Comparison of ENCODE assay signal across 7 cellular contexts in genomic region chr10:80196270-80196949, GRCh38. TPM values are rescaled to one million over a fixed set of nuclear protein-coding genes. Genes with fewer than 3 reads are reported as not detected.
DNase-seq lines count a peak whose midpoint lies in the region; ATAC-seq, FAIRE-seq and TF ChIP-seq lines count a peak whose summit lies in the region.

No MANE protein-coding gene starts in this region.

- peaks cover 0 to 4% (median 0%) of the 10 kb centered on the region in 3 donors for H3K9me3 Mint-ChIP-seq in T-cell

- peaks cover 15% of the 10 kb centered on the region for H3K36me3 Mint-ChIP-seq in T-cell

- H3K9me3 ChIP-seq in GM12878 (replicated peaks; ENCODE audit: control insufficient read depth, insufficient read depth, low read length) = peaks cover 4% of the 10 kb centered on the region
- H3K9me3 ChIP-seq in stomach = no peaks in the 10 kb centered on the region

- H3K27me3 ChIP-seq in GM12878 (replicated peaks in 1 of 2; ENCODE audit: control insufficient read depth in 2 of 2, insufficient read depth in 2 of 2, low read length in 1 of 2) (no peaks in the 10 kb centered on the region), stomach (no peaks in the 10 kb centered on the region)

- H3K36me3 ChIP-seq in GM12878 (ENCODE audit: control insufficient read depth in 2 of 2, insufficient read depth in 2 of 2, low read length in 1 of 2) (peaks cover 0 to 6% of the 10 kb centered on the region in 2 experiments; a peak in 3 of 4 replicates), stomach (peaks cover 0 to 26% (median 7%) of the 10 kb centered on the region in 4 donors)

- intact Hi-C loops in GM12878 (cut with micrococcal nuclease; ENCODE audit: unreplicated experiment) (no loop called here), stomach (cut with DNase I; ENCODE audit: low total_unique reads) (no loop called here)

- H4K20me1 ChIP-seq in GM12878 (ENCODE audit: control insufficient read depth, insufficient read depth) = no peaks in the 10 kb centered on the region

- SMC1A ChIA-PET in GM12878 (lab: Charles Lee; ENCODE audit: uncharacterized antibody, unreplicated experiment) = interaction anchor here (0.6 to 2.1 kb wide), 4 partner anchors 9 to 52 kb away, joined by 3 to 22 read pairs (median 6); no protein-coding TSS in a partner anchor

- peak overlapping the region; percentile 42 to 75 (median 57) for H3K4me3 Mint-ChIP-seq in T-cell

- peak overlapping the region; percentile 61 for H3K9ac ChIP-seq in GM12878 (ENCODE audit: control insufficient read depth, insufficient read depth, low read length)

- POLR2A ChIA-PET in T-cell (lab: Charles Lee) = interaction anchor here (0.5 to 0.6 kb wide), 4 partner anchors 15 to 663 kb away, joined by 3 to 5 read pairs (median 4); no protein-coding TSS in a partner anchor
- POLR2A ChIA-PET in GM12878 (lab: Charles Lee) = interaction anchor here (0.7 to 2.0 kb wide), 2 partner anchors 9 kb away, joined by 3 to 17 read pairs; partner anchors contain the start of gene ANXA11

- FAIRE-seq in GM19239 (lab: Jason Lieb, UNC) = peak; percentile 93
- FAIRE-seq in GM12878 (lab: Jason Lieb, UNC) = peak; percentile 35

- TF ChIP-seq EP300 in GM12878 (IDR thresholded peaks at IDR 0.05; ENCODE audit: borderline replicate concordance in 1 of 2, control insufficient read depth in 1 of 2, low read depth in 2 of 2, low read length in 2 of 2) (peak; percentile 9 to 31; a peak in 2 of 4 replicates), stomach (IDR thresholded peaks at IDR 0.05) (no peak)

- in situ Hi-C loops in GM12878 (cut with MboI) = no loop called here

- no peak for DNase-seq in GM19239 (ENCODE audit: insufficient read length, low spot score)
- DNase-seq in T-cell = peak in 33 of 34 experiments; percentile 36 to 71 (median 57)
- peak; percentile 68 for DNase-seq in GM12878 (ENCODE audit: low read depth, low spot score)
- peak; percentile 50 to 77 for DNase-seq in lung microvascular endothelial cell (ENCODE audit: low read depth in 2 of 2)
- DNase-seq in stomach = peak; percentile 90
- DNase-seq in anterior cingulate cortex (lab: John Stamatoyannopoulos, UW) = no peak

- H3K27ac ChIP-seq in GM12878 (ENCODE audit: control insufficient read depth, insufficient read depth) (peak overlapping the region; percentile 67), stomach (peak overlapping the region; percentile 85 to 100 (median 99))

- TF ChIP-seq CTCF in GM12878 (IDR thresholded peaks at IDR 0.05 in 2 of 3, conservative IDR thresholded peaks at IDR 0.05 in 1 of 3; ENCODE audit: control insufficient read depth in 2 of 3, extremely low read depth in 1 of 3, insufficient read depth in 1 of 3, low read depth in 3 of 3, low read length in 3 of 3) (no peak), stomach (IDR thresholded peaks at IDR 0.05) (no peak)

- no peak for TF ChIP-seq POLR2A in GM12878 (IDR thresholded peaks at IDR 0.05; ENCODE audit: low read depth, low read length)
- peak in 1 of 4 donors; percentile 25 for TF ChIP-seq POLR2A in stomach (IDR thresholded peaks at IDR 0.05)

- peaks cover 59% of the 10 kb centered on the region for H3K79me2 ChIP-seq in GM12878 (ENCODE audit: control insufficient read depth, insufficient read depth, low read length)

- no peaks in the 10 kb centered on the region for H3K27me3 Mint-ChIP-seq in T-cell

- peaks cover 17% of the 10 kb centered on the region for H3K4me1 ChIP-seq in GM12878 (ENCODE audit: control insufficient read depth, insufficient read depth, low read length)
- peaks cover 87 to 100% (median 95%) of the 10 kb centered on the region in 4 donors for H3K4me1 ChIP-seq in stomach

- CTCF ChIA-PET in T-cell (lab: Charles Lee) (interaction anchor here (1.0 to 3.3 kb wide), 3 partner anchors 9 to 52 kb away, joined by 3 to 10 read pairs (median 6); no protein-coding TSS in a partner anchor), GM12878 (lab: Yijun Ruan, JAX) (interaction anchor here (0.6 to 1.6 kb wide), 6 partner anchors 9 to 1694 kb away, joined by 3 to 8 read pairs (median 4); partner anchors contain the start of gene ANXA11)

- peak overlapping the region; percentile 93 to 96 for H3K27ac Mint-ChIP-seq in T-cell

- RAD21 ChIA-PET in GM12878 (lab: Charles Lee; ENCODE audit: unreplicated experiment) = interaction anchor here (0.6 to 2.6 kb wide), 2 partner anchors 9 to 22 kb away, joined by 3 to 30 read pairs; no protein-coding TSS in a partner anchor

- peak; percentile 79 for ATAC-seq in HG03135 (IDR thresholded peaks at IDR 0.05; ENCODE audit: unreplicated experiment)
- ATAC-seq in T-cell (replicated peaks in 1 of 4) = peak; percentile 89 to 97 (median 94)
- peak; percentile 95 for ATAC-seq in GM12878

- no TSS peak for BruUV-seq in GM12878 (replicated peaks; lab: Mats Ljungman, UMichigan)

- peak overlapping the region; percentile 88 for H3K4me2 ChIP-seq in GM12878 (ENCODE audit: control insufficient read depth, insufficient read depth)

- H3K4me1 Mint-ChIP-seq in T-cell = peaks cover 83 to 90% (median 86%) of the 10 kb centered on the region in 3 donors

- H2AFZ ChIP-seq in GM12878 (ENCODE audit: control insufficient read depth, low read depth, low read length) = no peak overlapping the region

- H3K4me3 ChIP-seq in GM12878 (0 out of 2 replicates have a peak overlapping the region, but pooled peaks have one; percentile 36), stomach (no peak overlapping the region)

- 16% methylated on average over 8 of the region's 8 CpGs for WGBS in GM12878 (ENCODE audit: insufficient coverage, insufficient replicate concordance, low lambda C conversion rate, missing lambda C conversion rate)
- 21 to 34% (median 28%) methylated on average over 7 to 8 of the region's 8 CpGs for WGBS in stomach, 5 donors

- no peak for TF ChIP-seq RAD21 in GM12878 (IDR thresholded peaks at IDR 0.05; ENCODE audit: insufficient read depth, low read depth, low read length)

TF ChIP-seq in GM12878, 131 proteins besides CTCF, POLR2A, EP300 and RAD21 (continues in another document):
- no peak for TF ChIP-seq BRCA1 (IDR thresholded peaks at IDR 0.05; ENCODE audit: low read depth, low read length)
- no peak; a peak in 1 of 4 replicates for TF ChIP-seq BHLHE40 (IDR thresholded peaks at IDR 0.05; ENCODE audit: borderline replicate concordance in 1 of 2, low read depth in 2 of 2, low read length in 1 of 2)
- TF ChIP-seq IRF5 (IDR thresholded peaks at IDR 0.05; ENCODE audit: borderline replicate concordance) = no peak
- TF ChIP-seq FOS (IDR thresholded peaks at IDR 0.05; ENCODE audit: borderline replicate concordance, extremely low read depth, insufficient read length) = no peak
- TF ChIP-seq, protein P1, sequence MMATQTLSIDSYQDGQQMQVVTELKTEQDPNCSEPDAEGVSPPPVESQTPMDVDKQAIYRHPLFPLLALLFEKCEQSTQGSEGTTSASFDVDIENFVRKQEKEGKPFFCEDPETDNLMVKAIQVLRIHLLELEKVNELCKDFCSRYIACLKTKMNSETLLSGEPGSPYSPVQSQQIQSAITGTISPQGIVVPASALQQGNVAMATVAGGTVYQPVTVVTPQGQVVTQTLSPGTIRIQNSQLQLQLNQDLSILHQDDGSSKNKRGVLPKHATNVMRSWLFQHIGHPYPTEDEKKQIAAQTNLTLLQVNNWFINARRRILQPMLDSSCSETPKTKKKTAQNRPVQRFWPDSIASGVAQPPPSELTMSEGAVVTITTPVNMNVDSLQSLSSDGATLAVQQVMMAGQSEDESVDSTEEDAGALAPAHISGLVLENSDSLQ (IDR thresholded peaks at IDR 0.05) = 0 out of 2 replicates have a peak, but pooled peaks have one; percentile 6
- TF ChIP-seq NRF1 (conservative IDR thresholded peaks at IDR 0.05; ENCODE audit: low read depth, low read length) = no peak
- TF ChIP-seq YY1 (IDR thresholded peaks at IDR 0.05; ENCODE audit: low read depth, low read length) = no peak
- TF ChIP-seq POLR2AphosphoS2 (IDR thresholded peaks at IDR 0.05; ENCODE audit: low read depth, low read length) = no peak
- TF ChIP-seq KDM1A (IDR thresholded peaks at IDR 0.05; ENCODE audit: borderline replicate concordance) = no peak
- TF ChIP-seq SMARCA5 (IDR thresholded peaks at IDR 0.05) = 0 out of 2 replicates have a peak, but pooled peaks have one; percentile 46
- TF ChIP-seq TCF12 (IDR thresholded peaks at IDR 0.05; ENCODE audit: low read depth, low read length) = 0 out of 2 replicates have a peak, but pooled peaks have one; percentile 9
- no peak for TF ChIP-seq FOXM1 (IDR thresholded peaks at IDR 0.05; ENCODE audit: low read depth, low read length)
- no peak for TF ChIP-seq EZH2 (IDR thresholded peaks at IDR 0.05; ENCODE audit: borderline replicate concordance, control insufficient read depth, low read depth, low read length)

RNA-seq across cellular contexts. Expression of gene ANXA11, which starts 8.9 kb away (rescaled TPM):
- total RNA-seq in T-cell (100 to 1,000 TPM; 196 to 222 (median 208) TPM), GM12878 (2014; rRNA removed) (53.1 and 64.8 TPM in 2 replicates), GM12878 (2014; rRNA removed; fragmentation: Illumina TruSeq; extraction: Trizol) (66.4 and 70.7 TPM in 2 replicates), GM12878 (2021) (100 and 104 TPM in 2 replicates), lung microvascular endothelial cell (14.7 and 17.2 TPM in 2 replicates), stomach (100 to 1,000 TPM in 3 of 5 donors, 10 to 100 TPM in 2; 91.4 to 293 (median 109) TPM)
- total RNA-seq in GM12878 (2013; cell fraction: nucleolus; rRNA removed) = 88.9 and 92.3 TPM in 2 replicates
- 161 TPM for polyA plus RNA-seq in GM12878 (2011; ENCODE audit: low read depth)
- polyA plus RNA-seq in GM12878 (2011; rRNA removed) (126 and 129 TPM in 2 replicates), GM12878 (2014; fragmentation: Illumina TruSeq; extraction: Trizol) (94.2 and 117 TPM in 2 replicates), GM12878 (2014; fragmentation: Nextera tagmentation; extraction: Ambion mirVana) (10 to 100 TPM; 25.0 to 67.7 TPM), GM12878 (2014; rRNA removed) (57.0 and 61.4 TPM in 2 replicates), GM12878 (2016; fragmentation: Nextera tagmentation; extraction: Ambion mirVana) (10 to 100 TPM; 73.7 to 80.5 TPM), stomach (100 to 1,000 TPM; 171 to 208 (median 181) TPM)
- 98.8 and 103 TPM in 2 replicates for polyA plus RNA-seq in GM12878 (2011; cell fraction: cytosol; rRNA removed)
- 71.7 and 72.2 TPM in 2 replicates for polyA plus RNA-seq in GM12878 (2011; cell fraction: nucleus; rRNA removed)
- polyA plus RNA-seq in GM12878 (2012) = 186 and 310 TPM in 2 replicates
- polyA minus RNA-seq in GM12878 (2011; rRNA and poly(A)+ RNA removed) = 75.3 and 100 TPM in 2 replicates
- 46.5 and 59.4 TPM in 2 replicates for polyA minus RNA-seq in GM12878 (2011; cell fraction: cytosol; rRNA and poly(A)+ RNA removed)
- polyA minus RNA-seq in GM12878 (2011; cell fraction: nucleus; rRNA and poly(A)+ RNA removed) = 26.7 and 47.8 TPM in 2 replicates

Comparison
In these comparisons a context has a peak if more than half of its experiments do, and no peak if none do; other contexts are left out.
1. DNase-seq: peak in T-cell (33 of 34), GM12878 (single experiment), lung microvascular endothelial cell (2 of 2) and stomach (single experiment); none in GM19239 (single experiment) and anterior cingulate cortex (0 of 58).
2. Peak in every context shown above with its lines, with median percentiles within 50 percentile points of each other: ATAC-seq.